In genomic region chr4:40525811-40526598, GRCh38 we compare ENCODE assay signal across 8 cellular contexts.
DNase-seq lines count a peak whose midpoint lies in the region; ATAC-seq and TF ChIP-seq lines count a peak whose summit lies in the region.

No MANE protein-coding gene starts in this region.

- no peaks in the 10 kb centered on the region for H3K9me3 Mint-ChIP-seq in nephron progenitor cell

- POLR2A ChIA-PET in PC-9 (lab: Charles Lee; ENCODE audit: unreplicated experiment), result interaction anchor here (0.5 to 0.6 kb wide), 3 partner anchors 53 to 1086 kb away, joined by 4 read pairs; no protein-coding TSS in a partner anchor

- H3K27ac ChIP-seq in PC-9 (peak overlapping the region; percentile 92), fibroblast of lung (ENCODE audit: insufficient read depth, low read length) (peak overlapping the region; percentile 71)

- H3K9ac ChIP-seq in fibroblast of lung (ENCODE audit: insufficient read depth, low read length), result no peak overlapping the region

- TSS peak; percentile 82 for BruUV-seq in PC-9 (replicated peaks; lab: Mats Ljungman, UMichigan)

- no peak overlapping the region for H2AFZ ChIP-seq in PC-9
- H2AFZ ChIP-seq in fibroblast of lung (ENCODE audit: low read length), result peak overlapping the region; percentile 85

- H3K36me3 ChIP-seq in PC-9 (ENCODE audit: low read depth), result peaks cover 8% of the 10 kb centered on the region
- H3K36me3 ChIP-seq in fibroblast of lung (ENCODE audit: control insufficient read depth, insufficient read depth, low read length), result no peaks in the 10 kb centered on the region

- TF ChIP-seq CTCF in PC-9 (conservative IDR thresholded peaks at IDR 0.05) (no peak), fibroblast of lung (conservative IDR thresholded peaks at IDR 0.05 in 1 of 2, IDR thresholded peaks at IDR 0.05 in 1 of 2; ENCODE audit: low read depth in 1 of 2, low read length in 2 of 2) (no peak), nephron progenitor cell (IDR thresholded peaks at IDR 0.05) (no peak)

- H3K27me3 ChIP-seq in PC-9 (ENCODE audit: insufficient read depth, low read depth), result no peaks in the 10 kb centered on the region
- no peaks in the 10 kb centered on the region for H3K27me3 ChIP-seq in fibroblast of lung (ENCODE audit: control insufficient read depth, insufficient read depth, low read length)

- DNase-seq in ACHN, result peak; percentile 77
- peak; percentile 55 to 81 for DNase-seq in PC-9
- peak; percentile 90 to 92 for DNase-seq in fibroblast of lung (ENCODE audit: low read depth in 2 of 2)
- no peak for DNase-seq in nephron progenitor cell
- DNase-seq in hepatic stellate cell (ENCODE audit: low spot score), result no peak
- DNase-seq in NCI-H524 treated with DMSO at 0.1 percent for 48 hours (lab: John Stamatoyannopoulos, UW), result no peak
- no peak for DNase-seq in anterior cingulate cortex (lab: John Stamatoyannopoulos, UW)

- peaks cover 42% of the 10 kb centered on the region; the same call in 1 of the 2 replicates for H3F3A ChIP-seq in PC-9 (ENCODE audit: insufficient read depth, low read depth)

- H3K4me1 ChIP-seq in PC-9 (replicated peaks; ENCODE audit: insufficient read depth) (peaks cover 25% of the 10 kb centered on the region), fibroblast of lung (ENCODE audit: control insufficient read depth, extremely low read depth, insufficient read depth, low read length) (peaks cover 2% of the 10 kb centered on the region)

- peaks cover 11% of the 10 kb centered on the region for H3K4me1 Mint-ChIP-seq in nephron progenitor cell

- H3K4me2 ChIP-seq in PC-9 (peak overlapping the region; percentile 68), fibroblast of lung (ENCODE audit: extremely low read depth, insufficient read depth, low read length) (peak overlapping the region; percentile 85)

- peak overlapping the region; percentile 88 for H3K27ac Mint-ChIP-seq in nephron progenitor cell

- H4K20me1 ChIP-seq in PC-9 (ENCODE audit: insufficient read depth) (no peaks in the 10 kb centered on the region), fibroblast of lung (ENCODE audit: control insufficient read depth, extremely low read depth, insufficient read depth, low read length) (no peaks in the 10 kb centered on the region)

- H3K36me3 Mint-ChIP-seq in nephron progenitor cell (ENCODE audit: low read depth), result no peaks in the 10 kb centered on the region

- peak overlapping the region; percentile 19; the same call in 1 of the 2 replicates for H3K4me3 ChIP-seq in PC-9
- H3K4me3 ChIP-seq in fibroblast of lung (replicated peaks in 1 of 4; ENCODE audit: control extremely low read depth in 1 of 4, insufficient read depth in 1 of 4, low read depth in 3 of 4, low read length in 4 of 4), result no peak overlapping the region

- CTCF ChIA-PET in PC-9 (lab: Charles Lee), result no interaction called here

- H3K9me3 ChIP-seq in PC-9 (ENCODE audit: insufficient read depth, low read depth) (no peaks in the 10 kb centered on the region), fibroblast of lung (ENCODE audit: control insufficient read depth, insufficient read depth, low read depth, low read length) (no peaks in the 10 kb centered on the region)

- H3K79me2 ChIP-seq in PC-9 (ENCODE audit: low read depth) (peaks cover 69% of the 10 kb centered on the region), fibroblast of lung (ENCODE audit: control insufficient read depth, insufficient read depth, low read length) (no peaks in the 10 kb centered on the region)

- no peaks in the 10 kb centered on the region for H3K27me3 Mint-ChIP-seq in nephron progenitor cell (ENCODE audit: low read depth, poor library complexity)

- in situ Hi-C loops in ACHN (cut with HindIII; ENCODE audit: low pct_ligation_motif_present, low pct_unique_long_range_greater_than_20kb, low sequenced_read_pairs), result no loop called here

- H3K4me3 Mint-ChIP-seq in nephron progenitor cell, result no peak overlapping the region

- intact Hi-C loops in PC-9 (cut with micrococcal nuclease; ENCODE audit: unreplicated experiment), result loop anchor here (1.0 kb wide), 1 partner anchor 11 kb away; no protein-coding TSS in a partner anchor

- ATAC-seq in HG02610 (IDR thresholded peaks at IDR 0.05; ENCODE audit: unreplicated experiment), result no peak

- H3K9me2 ChIP-seq in PC-9 (ENCODE audit: insufficient read depth), result no peaks in the 10 kb centered on the region

Comparison
In these comparisons a context has a peak if more than half of its experiments do, and no peak if none do; other contexts are left out.
1. DNase-seq: peak in ACHN (single experiment), PC-9 (2 of 2) and fibroblast of lung (2 of 2); none in nephron progenitor cell (single experiment), hepatic stellate cell (single experiment), NCI-H524 treated with DMSO at 0.1 percent for 48 hours (single experiment) and anterior cingulate cortex (0 of 58).